8 cellular contexts compared by ENCODE assay signal in genomic region chr11:36354221-36355003, GRCh38. TPM values are rescaled to one million over a fixed set of nuclear protein-coding genes. Genes with fewer than 3 reads are reported as not detected.
DNase-seq lines count a peak whose midpoint lies in the region; ATAC-seq and TF ChIP-seq lines count a peak whose summit lies in the region.

No MANE protein-coding gene starts in this region.

- H3K9me3 ChIP-seq in CD8-positive, alpha-beta T cell (ENCODE audit: low read length): no peaks in the 10 kb centered on the region

- H3K4me3 Mint-ChIP-seq in natural killer cell: peak overlapping the region; percentile 70
- no peak overlapping the region for H3K4me3 Mint-ChIP-seq in CD8-positive, alpha-beta T cell

- no peaks in the 10 kb centered on the region for H3K36me3 Mint-ChIP-seq in natural killer cell
- H3K36me3 Mint-ChIP-seq in CD8-positive, alpha-beta T cell: no peaks in the 10 kb centered on the region

- intact Hi-C loops in natural killer cell (cut with micrococcal nuclease): loop anchor here (5.0 kb wide), 1 partner anchor 68 kb away; no protein-coding TSS in a partner anchor
- intact Hi-C loops in CD8-positive, alpha-beta T cell (cut with DNase I, micrococcal nuclease): loop anchor here (5.0 kb wide), 3 partner anchors 62 to 138 kb away; no protein-coding TSS in a partner anchor

- H3K4me1 ChIP-seq in CD8-positive, alpha-beta T cell (ENCODE audit: insufficient read depth, low read length): peaks cover 11% of the 10 kb centered on the region

- no peaks in the 10 kb centered on the region for H3K36me3 ChIP-seq in CD8-positive, alpha-beta T cell (ENCODE audit: insufficient read depth, low read length)

- peaks cover 57 to 72% of the 10 kb centered on the region in 2 donors for H3K4me1 Mint-ChIP-seq in natural killer cell
- peaks cover 28% of the 10 kb centered on the region for H3K4me1 Mint-ChIP-seq in CD8-positive, alpha-beta T cell (ENCODE audit: low read depth)

- POLR2A ChIA-PET in RWPE1 (lab: Yijun Ruan, JAX; ENCODE audit: low non-redundant PET): no interaction called here
- POLR2A ChIA-PET in CD8-positive, alpha-beta T cell (lab: Charles Lee): interaction anchor here (0.9 to 1.1 kb wide), 2 partner anchors 23 to 28 kb away, joined by 3 to 4 read pairs; no protein-coding TSS in a partner anchor

- ATAC-seq in GM18519 (IDR thresholded peaks at IDR 0.05; ENCODE audit: low FRiP score, unreplicated experiment): peak; percentile 90
- ATAC-seq in HG02610 (IDR thresholded peaks at IDR 0.05; ENCODE audit: unreplicated experiment): peak; percentile 87
- peak; percentile 4 to 31 (median 26) for ATAC-seq in natural killer cell
- ATAC-seq in CD8-positive, alpha-beta T cell: no peak

- no peak overlapping the region for H3K4me3 ChIP-seq in CD8-positive, alpha-beta T cell (ENCODE audit: low read depth, low read length)

- no peaks in the 10 kb centered on the region for H3K9me3 Mint-ChIP-seq in natural killer cell
- H3K9me3 Mint-ChIP-seq in CD8-positive, alpha-beta T cell: no peaks in the 10 kb centered on the region

- peaks cover 0 to 3% of the 10 kb centered on the region in 2 donors for H3K27me3 Mint-ChIP-seq in natural killer cell (ENCODE audit: low read depth in 2 of 2)
- H3K27me3 Mint-ChIP-seq in CD8-positive, alpha-beta T cell (ENCODE audit: low read depth): peaks cover 14% of the 10 kb centered on the region

- CTCF ChIA-PET in RWPE1 (lab: Yijun Ruan, JAX): no interaction called here
- CTCF ChIA-PET in CD8-positive, alpha-beta T cell (lab: Charles Lee): interaction anchor here (1.1 to 2.2 kb wide), 5 partner anchors 21 to 156 kb away, joined by 3 to 17 read pairs (median 5); partner anchors contain the start of gene TRAF6

- peak overlapping the region; percentile 25 to 73 for H3K27ac Mint-ChIP-seq in natural killer cell
- no peak overlapping the region for H3K27ac Mint-ChIP-seq in CD8-positive, alpha-beta T cell

- no peak for TF ChIP-seq CTCF in RWPE1 (conservative IDR thresholded peaks at IDR 0.05; ENCODE audit: low read depth)
- TF ChIP-seq CTCF in natural killer cell (IDR thresholded peaks at IDR 0.05): no peak
- no peak for TF ChIP-seq CTCF in CD8-positive, alpha-beta T cell (IDR thresholded peaks at IDR 0.05)

- no peaks in the 10 kb centered on the region for H3K27me3 ChIP-seq in CD8-positive, alpha-beta T cell (ENCODE audit: insufficient read depth, low read length)

- H3K27ac ChIP-seq in RWPE1: no peak overlapping the region
- H3K27ac ChIP-seq in CD8-positive, alpha-beta T cell (ENCODE audit: low read depth, low read length): no peak overlapping the region

- peak; percentile 57 for DNase-seq in RWPE1 (ENCODE audit: low spot score)
- DNase-seq in natural killer cell: no peak
- DNase-seq in stimulated activated CD4-positive, alpha-beta T cell treated with anti-CD3 and anti-CD28 coated beads, Interleukin-12 subunit alpha, Interleukin-12 subunit beta, amount 100 ng/mL, for 4 hours: no peak
- DNase-seq in CD8-positive, alpha-beta T cell: no peak
- DNase-seq in UCSD-AML1 (lab: John Stamatoyannopoulos, UW; ENCODE audit: unreplicated experiment): no peak
- DNase-seq in NCI-H748 (lab: John Stamatoyannopoulos, UW; ENCODE audit: unreplicated experiment): no peak

RNA-seq across cellular contexts. Expression of gene PRR5L, which starts 58.3 kb away (rescaled TPM):
- 100 to 1,000 TPM; 128 to 367 (median 303) TPM for total RNA-seq in natural killer cell
- 1 to 10 TPM; 7.4 to 8.9 TPM for total RNA-seq in CD8-positive, alpha-beta T cell

Comparison
In these comparisons a context has a peak if more than half of its experiments do, and no peak if none do; other contexts are left out.
1. RNA of gene PRR5L, which starts 58.3 kb away (total RNA-seq): 128 to 367 TPM in natural killer cell; 7.4 to 8.9 TPM in CD8-positive, alpha-beta T cell; every median in the first group is over 10 times any median in the second.